ENCODE assay signal across 1 cellular context in the genomic region with DNA sequence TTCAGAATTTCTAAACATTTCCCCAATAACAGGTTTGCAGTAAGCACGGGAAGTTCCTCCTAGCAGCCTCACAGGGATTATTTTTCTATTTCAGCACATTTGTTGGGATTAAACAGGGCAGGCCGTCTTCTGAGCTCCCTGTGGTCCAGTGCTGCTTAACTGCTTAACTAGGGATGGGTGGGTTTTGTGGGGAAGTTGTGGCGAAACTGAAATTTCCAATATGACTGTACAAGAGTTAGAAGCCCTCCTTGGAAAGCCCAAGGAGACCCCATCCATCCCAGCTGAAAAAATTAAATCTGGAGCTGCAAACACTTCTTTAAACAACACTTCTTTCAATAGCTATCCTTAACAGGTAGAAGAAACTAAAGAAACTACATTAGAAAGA.
TF ChIP-seq lines count a peak whose summit lies in the region.

No MANE protein-coding gene starts in this region.

TF ChIP-seq in GM12878, 131 proteins besides CTCF, POLR2A, EP300 and RAD21:
- TF ChIP-seq JUNB (IDR thresholded peaks at IDR 0.05) (peak; percentile 53), IRF4 (IDR thresholded peaks at IDR 0.05; ENCODE audit: low read depth, low read length) (peak; percentile 52; the same call in 1 of the 2 replicates), EED (IDR thresholded peaks at IDR 0.05; ENCODE audit: low read depth) (peak; percentile 69), KDM1A (IDR thresholded peaks at IDR 0.05; ENCODE audit: borderline replicate concordance) (no peak), PML (IDR thresholded peaks at IDR 0.05; ENCODE audit: low read length) (0 out of 2 replicates have a peak, but pooled peaks have one; percentile 22), SRF (IDR thresholded peaks at IDR 0.05; ENCODE audit: low read depth in 2 of 2, low read length in 2 of 2) (0 out of 4 replicates have a peak, but pooled peaks of 1 of the 2 experiments have one; percentile 2), MTA3 (IDR thresholded peaks at IDR 0.05; ENCODE audit: borderline replicate concordance, low read length) (peak; percentile 50; the same call in 1 of the 2 replicates), CBX5 (IDR thresholded peaks at IDR 0.05; ENCODE audit: low read depth) (no peak), RCOR1 (conservative IDR thresholded peaks at IDR 0.05; ENCODE audit: low read depth, low read length) (no peak), RUNX3 (IDR thresholded peaks at IDR 0.05; ENCODE audit: low read length) (peak; percentile 86), ASH2L (IDR thresholded peaks at IDR 0.05; ENCODE audit: borderline replicate concordance, low read depth) (no peak), IKZF1 (conservative IDR thresholded peaks at IDR 0.05) (0 out of 2 replicates have a peak, but pooled peaks have one; percentile 66), ZBED1 (IDR thresholded peaks at IDR 0.05; ENCODE audit: borderline replicate concordance) (peak; percentile 10), IKZF2 (IDR thresholded peaks at IDR 0.05) (peak; percentile 42 to 43; a peak in 1 of 4 replicates), TCF3 (IDR thresholded peaks at IDR 0.05; ENCODE audit: borderline replicate concordance, insufficient read depth, low read depth, low read length) (no peak), NFIC (IDR thresholded peaks at IDR 0.05; ENCODE audit: low read depth, low read length) (peak; percentile 46)
- TF ChIP-seq, protein P1, sequence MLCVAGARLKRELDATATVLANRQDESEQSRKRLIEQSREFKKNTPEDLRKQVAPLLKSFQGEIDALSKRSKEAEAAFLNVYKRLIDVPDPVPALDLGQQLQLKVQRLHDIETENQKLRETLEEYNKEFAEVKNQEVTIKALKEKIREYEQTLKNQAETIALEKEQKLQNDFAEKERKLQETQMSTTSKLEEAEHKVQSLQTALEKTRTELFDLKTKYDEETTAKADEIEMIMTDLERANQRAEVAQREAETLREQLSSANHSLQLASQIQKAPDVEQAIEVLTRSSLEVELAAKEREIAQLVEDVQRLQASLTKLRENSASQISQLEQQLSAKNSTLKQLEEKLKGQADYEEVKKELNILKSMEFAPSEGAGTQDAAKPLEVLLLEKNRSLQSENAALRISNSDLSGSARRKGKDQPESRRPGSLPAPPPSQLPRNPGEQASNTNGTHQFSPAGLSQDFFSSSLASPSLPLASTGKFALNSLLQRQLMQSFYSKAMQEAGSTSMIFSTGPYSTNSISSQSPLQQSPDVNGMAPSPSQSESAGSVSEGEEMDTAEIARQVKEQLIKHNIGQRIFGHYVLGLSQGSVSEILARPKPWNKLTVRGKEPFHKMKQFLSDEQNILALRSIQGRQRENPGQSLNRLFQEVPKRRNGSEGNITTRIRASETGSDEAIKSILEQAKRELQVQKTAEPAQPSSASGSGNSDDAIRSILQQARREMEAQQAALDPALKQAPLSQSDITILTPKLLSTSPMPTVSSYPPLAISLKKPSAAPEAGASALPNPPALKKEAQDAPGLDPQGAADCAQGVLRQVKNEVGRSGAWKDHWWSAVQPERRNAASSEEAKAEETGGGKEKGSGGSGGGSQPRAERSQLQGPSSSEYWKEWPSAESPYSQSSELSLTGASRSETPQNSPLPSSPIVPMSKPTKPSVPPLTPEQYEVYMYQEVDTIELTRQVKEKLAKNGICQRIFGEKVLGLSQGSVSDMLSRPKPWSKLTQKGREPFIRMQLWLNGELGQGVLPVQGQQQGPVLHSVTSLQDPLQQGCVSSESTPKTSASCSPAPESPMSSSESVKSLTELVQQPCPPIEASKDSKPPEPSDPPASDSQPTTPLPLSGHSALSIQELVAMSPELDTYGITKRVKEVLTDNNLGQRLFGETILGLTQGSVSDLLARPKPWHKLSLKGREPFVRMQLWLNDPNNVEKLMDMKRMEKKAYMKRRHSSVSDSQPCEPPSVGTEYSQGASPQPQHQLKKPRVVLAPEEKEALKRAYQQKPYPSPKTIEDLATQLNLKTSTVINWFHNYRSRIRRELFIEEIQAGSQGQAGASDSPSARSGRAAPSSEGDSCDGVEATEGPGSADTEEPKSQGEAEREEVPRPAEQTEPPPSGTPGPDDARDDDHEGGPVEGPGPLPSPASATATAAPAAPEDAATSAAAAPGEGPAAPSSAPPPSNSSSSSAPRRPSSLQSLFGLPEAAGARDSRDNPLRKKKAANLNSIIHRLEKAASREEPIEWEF (IDR thresholded peaks at IDR 0.05; ENCODE audit: insufficient replicate concordance, low read depth, low read length), result no peak
- TF ChIP-seq, protein P2, sequence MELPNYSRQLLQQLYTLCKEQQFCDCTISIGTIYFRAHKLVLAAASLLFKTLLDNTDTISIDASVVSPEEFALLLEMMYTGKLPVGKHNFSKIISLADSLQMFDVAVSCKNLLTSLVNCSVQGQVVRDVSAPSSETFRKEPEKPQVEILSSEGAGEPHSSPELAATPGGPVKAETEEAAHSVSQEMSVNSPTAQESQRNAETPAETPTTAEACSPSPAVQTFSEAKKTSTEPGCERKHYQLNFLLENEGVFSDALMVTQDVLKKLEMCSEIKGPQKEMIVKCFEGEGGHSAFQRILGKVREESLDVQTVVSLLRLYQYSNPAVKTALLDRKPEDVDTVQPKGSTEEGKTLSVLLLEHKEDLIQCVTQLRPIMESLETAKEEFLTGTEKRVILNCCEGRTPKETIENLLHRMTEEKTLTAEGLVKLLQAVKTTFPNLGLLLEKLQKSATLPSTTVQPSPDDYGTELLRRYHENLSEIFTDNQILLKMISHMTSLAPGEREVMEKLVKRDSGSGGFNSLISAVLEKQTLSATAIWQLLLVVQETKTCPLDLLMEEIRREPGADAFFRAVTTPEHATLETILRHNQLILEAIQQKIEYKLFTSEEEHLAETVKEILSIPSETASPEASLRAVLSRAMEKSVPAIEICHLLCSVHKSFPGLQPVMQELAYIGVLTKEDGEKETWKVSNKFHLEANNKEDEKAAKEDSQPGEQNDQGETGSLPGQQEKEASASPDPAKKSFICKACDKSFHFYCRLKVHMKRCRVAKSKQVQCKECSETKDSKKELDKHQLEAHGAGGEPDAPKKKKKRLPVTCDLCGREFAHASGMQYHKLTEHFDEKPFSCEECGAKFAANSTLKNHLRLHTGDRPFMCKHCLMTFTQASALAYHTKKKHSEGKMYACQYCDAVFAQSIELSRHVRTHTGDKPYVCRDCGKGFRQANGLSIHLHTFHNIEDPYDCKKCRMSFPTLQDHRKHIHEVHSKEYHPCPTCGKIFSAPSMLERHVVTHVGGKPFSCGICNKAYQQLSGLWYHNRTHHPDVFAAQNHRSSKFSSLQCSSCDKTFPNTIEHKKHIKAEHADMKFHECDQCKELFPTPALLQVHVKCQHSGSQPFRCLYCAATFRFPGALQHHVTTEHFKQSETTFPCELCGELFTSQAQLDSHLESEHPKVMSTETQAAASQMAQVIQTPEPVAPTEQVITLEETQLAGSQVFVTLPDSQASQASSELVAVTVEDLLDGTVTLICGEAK (IDR thresholded peaks at IDR 0.05; ENCODE audit: borderline replicate concordance), result no peak
- TF ChIP-seq, protein P3, sequence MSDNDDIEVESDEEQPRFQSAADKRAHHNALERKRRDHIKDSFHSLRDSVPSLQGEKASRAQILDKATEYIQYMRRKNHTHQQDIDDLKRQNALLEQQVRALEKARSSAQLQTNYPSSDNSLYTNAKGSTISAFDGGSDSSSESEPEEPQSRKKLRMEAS (IDR thresholded peaks at IDR 0.05; ENCODE audit: low read depth, low read length), result 0 out of 2 replicates have a peak, but pooled peaks have one; percentile 2
- TF ChIP-seq, protein P4, sequence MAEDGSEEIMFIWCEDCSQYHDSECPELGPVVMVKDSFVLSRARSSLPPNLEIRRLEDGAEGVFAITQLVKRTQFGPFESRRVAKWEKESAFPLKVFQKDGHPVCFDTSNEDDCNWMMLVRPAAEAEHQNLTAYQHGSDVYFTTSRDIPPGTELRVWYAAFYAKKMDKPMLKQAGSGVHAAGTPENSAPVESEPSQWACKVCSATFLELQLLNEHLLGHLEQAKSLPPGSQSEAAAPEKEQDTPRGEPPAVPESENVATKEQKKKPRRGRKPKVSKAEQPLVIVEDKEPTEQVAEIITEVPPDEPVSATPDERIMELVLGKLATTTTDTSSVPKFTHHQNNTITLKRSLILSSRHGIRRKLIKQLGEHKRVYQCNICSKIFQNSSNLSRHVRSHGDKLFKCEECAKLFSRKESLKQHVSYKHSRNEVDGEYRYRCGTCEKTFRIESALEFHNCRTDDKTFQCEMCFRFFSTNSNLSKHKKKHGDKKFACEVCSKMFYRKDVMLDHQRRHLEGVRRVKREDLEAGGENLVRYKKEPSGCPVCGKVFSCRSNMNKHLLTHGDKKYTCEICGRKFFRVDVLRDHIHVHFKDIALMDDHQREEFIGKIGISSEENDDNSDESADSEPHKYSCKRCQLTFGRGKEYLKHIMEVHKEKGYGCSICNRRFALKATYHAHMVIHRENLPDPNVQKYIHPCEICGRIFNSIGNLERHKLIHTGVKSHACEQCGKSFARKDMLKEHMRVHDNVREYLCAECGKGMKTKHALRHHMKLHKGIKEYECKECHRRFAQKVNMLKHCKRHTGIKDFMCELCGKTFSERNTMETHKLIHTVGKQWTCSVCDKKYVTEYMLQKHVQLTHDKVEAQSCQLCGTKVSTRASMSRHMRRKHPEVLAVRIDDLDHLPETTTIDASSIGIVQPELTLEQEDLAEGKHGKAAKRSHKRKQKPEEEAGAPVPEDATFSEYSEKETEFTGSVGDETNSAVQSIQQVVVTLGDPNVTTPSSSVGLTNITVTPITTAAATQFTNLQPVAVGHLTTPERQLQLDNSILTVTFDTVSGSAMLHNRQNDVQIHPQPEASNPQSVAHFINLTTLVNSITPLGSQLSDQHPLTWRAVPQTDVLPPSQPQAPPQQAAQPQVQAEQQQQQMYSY (CRISPR knock-in tag; IDR thresholded peaks at IDR 0.05), result no peak
- TF ChIP-seq, protein P5, sequence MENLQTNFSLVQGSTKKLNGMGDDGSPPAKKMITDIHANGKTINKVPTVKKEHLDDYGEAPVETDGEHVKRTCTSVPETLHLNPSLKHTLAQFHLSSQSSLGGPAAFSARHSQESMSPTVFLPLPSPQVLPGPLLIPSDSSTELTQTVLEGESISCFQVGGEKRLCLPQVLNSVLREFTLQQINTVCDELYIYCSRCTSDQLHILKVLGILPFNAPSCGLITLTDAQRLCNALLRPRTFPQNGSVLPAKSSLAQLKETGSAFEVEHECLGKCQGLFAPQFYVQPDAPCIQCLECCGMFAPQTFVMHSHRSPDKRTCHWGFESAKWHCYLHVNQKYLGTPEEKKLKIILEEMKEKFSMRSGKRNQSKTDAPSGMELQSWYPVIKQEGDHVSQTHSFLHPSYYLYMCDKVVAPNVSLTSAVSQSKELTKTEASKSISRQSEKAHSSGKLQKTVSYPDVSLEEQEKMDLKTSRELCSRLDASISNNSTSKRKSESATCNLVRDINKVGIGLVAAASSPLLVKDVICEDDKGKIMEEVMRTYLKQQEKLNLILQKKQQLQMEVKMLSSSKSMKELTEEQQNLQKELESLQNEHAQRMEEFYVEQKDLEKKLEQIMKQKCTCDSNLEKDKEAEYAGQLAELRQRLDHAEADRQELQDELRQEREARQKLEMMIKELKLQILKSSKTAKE (IDR thresholded peaks at IDR 0.05; ENCODE audit: low read depth, poor library complexity, severe bottlenecking), result no peak
- TF ChIP-seq, protein P6, sequence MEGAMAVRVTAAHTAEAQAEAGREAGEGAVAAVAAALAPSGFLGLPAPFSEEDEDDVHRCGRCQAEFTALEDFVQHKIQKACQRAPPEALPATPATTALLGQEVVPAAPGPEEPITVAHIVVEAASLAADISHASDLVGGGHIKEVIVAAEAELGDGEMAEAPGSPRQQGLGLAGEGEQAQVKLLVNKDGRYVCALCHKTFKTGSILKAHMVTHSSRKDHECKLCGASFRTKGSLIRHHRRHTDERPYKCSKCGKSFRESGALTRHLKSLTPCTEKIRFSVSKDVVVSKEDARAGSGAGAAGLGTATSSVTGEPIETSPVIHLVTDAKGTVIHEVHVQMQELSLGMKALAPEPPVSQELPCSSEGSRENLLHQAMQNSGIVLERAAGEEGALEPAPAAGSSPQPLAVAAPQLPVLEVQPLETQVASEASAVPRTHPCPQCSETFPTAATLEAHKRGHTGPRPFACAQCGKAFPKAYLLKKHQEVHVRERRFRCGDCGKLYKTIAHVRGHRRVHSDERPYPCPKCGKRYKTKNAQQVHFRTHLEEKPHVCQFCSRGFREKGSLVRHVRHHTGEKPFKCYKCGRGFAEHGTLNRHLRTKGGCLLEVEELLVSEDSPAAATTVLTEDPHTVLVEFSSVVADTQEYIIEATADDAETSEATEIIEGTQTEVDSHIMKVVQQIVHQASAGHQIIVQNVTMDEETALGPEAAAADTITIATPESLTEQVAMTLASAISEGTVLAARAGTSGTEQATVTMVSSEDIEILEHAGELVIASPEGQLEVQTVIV (IDR thresholded peaks at IDR 0.05; ENCODE audit: borderline replicate concordance, partially characterized antibody), result no peak
- TF ChIP-seq, protein P7, sequence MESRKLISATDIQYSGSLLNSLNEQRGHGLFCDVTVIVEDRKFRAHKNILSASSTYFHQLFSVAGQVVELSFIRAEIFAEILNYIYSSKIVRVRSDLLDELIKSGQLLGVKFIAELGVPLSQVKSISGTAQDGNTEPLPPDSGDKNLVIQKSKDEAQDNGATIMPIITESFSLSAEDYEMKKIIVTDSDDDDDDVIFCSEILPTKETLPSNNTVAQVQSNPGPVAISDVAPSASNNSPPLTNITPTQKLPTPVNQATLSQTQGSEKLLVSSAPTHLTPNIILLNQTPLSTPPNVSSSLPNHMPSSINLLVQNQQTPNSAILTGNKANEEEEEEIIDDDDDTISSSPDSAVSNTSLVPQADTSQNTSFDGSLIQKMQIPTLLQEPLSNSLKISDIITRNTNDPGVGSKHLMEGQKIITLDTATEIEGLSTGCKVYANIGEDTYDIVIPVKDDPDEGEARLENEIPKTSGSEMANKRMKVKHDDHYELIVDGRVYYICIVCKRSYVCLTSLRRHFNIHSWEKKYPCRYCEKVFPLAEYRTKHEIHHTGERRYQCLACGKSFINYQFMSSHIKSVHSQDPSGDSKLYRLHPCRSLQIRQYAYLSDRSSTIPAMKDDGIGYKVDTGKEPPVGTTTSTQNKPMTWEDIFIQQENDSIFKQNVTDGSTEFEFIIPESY (IDR thresholded peaks at IDR 0.05), result no peak
